Comparison of ENCODE assay signal across 9 cellular contexts in the genomic region with DNA sequence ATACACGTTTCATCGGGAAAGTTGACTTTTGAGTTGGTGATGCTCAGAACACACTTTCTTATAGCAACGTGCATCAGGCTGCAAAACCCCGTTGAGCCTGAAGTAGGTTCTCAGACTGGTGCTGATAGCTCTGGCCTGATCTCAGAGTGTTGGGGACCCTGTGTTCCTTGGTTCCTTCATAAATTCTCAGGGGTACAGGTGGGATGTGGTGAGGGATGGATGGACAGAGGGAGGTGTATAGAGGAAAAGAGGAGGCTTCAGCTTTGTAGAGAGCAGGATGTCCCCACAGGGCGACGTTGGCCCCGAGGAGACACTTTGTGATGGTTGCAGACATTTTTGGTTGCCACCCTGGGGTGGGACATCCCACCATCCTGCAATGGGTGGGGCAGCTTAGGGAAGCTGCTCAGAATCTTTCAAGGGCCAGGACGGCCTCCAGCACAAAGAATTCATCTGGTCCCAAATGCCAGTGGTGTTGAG. TPM values are rescaled to one million over a fixed set of nuclear protein-coding genes. Genes with fewer than 3 reads are reported as not detected.
A peak's percentile ranks its signal among the peaks of the same experiment; 100 is the strongest.
DNase-seq lines count a peak whose midpoint lies in the region; ATAC-seq and TF ChIP-seq lines count a peak whose summit lies in the region.
"Had no signal": no experiment of that assay in that cellular context is flagged by ENCODE, and none has a peak within 500 bp of the region (broad histone marks: within the 10 kb centered on the region; RNA-seq: fewer than 3 reads in every experiment).

No MANE protein-coding gene starts in this region.

- peak overlapping the region; percentile 94 for H3K4me3 Mint-ChIP-seq in CD8-positive, alpha-beta T cell

- peak overlapping the region; percentile 94 for H3K27ac Mint-ChIP-seq in CD8-positive, alpha-beta T cell

- DNase-seq in CD8-positive, alpha-beta T cell = no peak
- DNase-seq in RWPE1 (ENCODE audit: low spot score) (no peak), esophagus squamous epithelium (lab: John Stamatoyannopoulos, UW) (no peak), RKO (ENCODE audit: low spot score) (no peak), EL (no peak)
- no peak for DNase-seq in activated effector memory CD4-positive, alpha-beta T cell treated with anti-CD3 and anti-CD28 coated beads, Interleukin-2, amount 50 U/mL, for 16 hours
- DNase-seq: NCI-H446 treated with DMSO at 0.1 percent for 48 hours had no signal

- no peaks in the 10 kb centered on the region for H3K27me3 ChIP-seq in CD8-positive, alpha-beta T cell (ENCODE audit: insufficient read depth, low read length)
- H3K27me3 ChIP-seq in esophagus squamous epithelium = no peaks in the 10 kb centered on the region

- peaks cover 63% of the 10 kb centered on the region for H3K4me1 Mint-ChIP-seq in CD8-positive, alpha-beta T cell (ENCODE audit: low read depth)

- no peak for ATAC-seq in CD8-positive, alpha-beta T cell
- ATAC-seq in HG02610 (IDR thresholded peaks at IDR 0.05; ENCODE audit: unreplicated experiment) = no peak

- H3K4me3 ChIP-seq in CD8-positive, alpha-beta T cell (ENCODE audit: low read depth, low read length) = no peak overlapping the region
- H3K4me3 ChIP-seq in esophagus squamous epithelium (peak overlapping the region in 3 of 4 donors; percentile 83 to 98 (median 88)), skin epidermis (peak overlapping the region; percentile 2 to 95 (median 91))

- POLR2A ChIA-PET in CD8-positive, alpha-beta T cell (lab: Charles Lee) = no interaction called here
- POLR2A ChIA-PET in RWPE1 (lab: Yijun Ruan, JAX; ENCODE audit: low non-redundant PET) = no interaction called here

- no peak for TF ChIP-seq CTCF in CD8-positive, alpha-beta T cell (IDR thresholded peaks at IDR 0.05)
- no peak for TF ChIP-seq CTCF in RWPE1 (conservative IDR thresholded peaks at IDR 0.05; ENCODE audit: low read depth)
- no peak for TF ChIP-seq CTCF in esophagus squamous epithelium (IDR thresholded peaks at IDR 0.05)

- no peaks in the 10 kb centered on the region for H3K9me3 ChIP-seq in CD8-positive, alpha-beta T cell (ENCODE audit: low read length)
- H3K9me3 ChIP-seq in esophagus squamous epithelium = no peaks in the 10 kb centered on the region

- intact Hi-C loops in CD8-positive, alpha-beta T cell (cut with DNase I, micrococcal nuclease) = loop anchor here (2.0 to 10.0 kb wide), 9 partner anchors 15 to 1301 kb away; partner anchors contain the start of genes DHRSX (in 1 of the 2), P2RY8 (in 1 of the 2), PRKX (in 1 of the 2) and SLC25A6 (in 1 of the 2)
- intact Hi-C loops in esophagus squamous epithelium (cut with DNase I) = no loop called here

- CTCF ChIA-PET in CD8-positive, alpha-beta T cell (lab: Charles Lee) = no interaction called here
- CTCF ChIA-PET in RWPE1 (lab: Yijun Ruan, JAX) = no interaction called here

- H3K36me3 Mint-ChIP-seq in CD8-positive, alpha-beta T cell = peaks cover 9% of the 10 kb centered on the region

- 66 to 79% methylated on average over 7 to 8 of the region's 8 CpGs for WGBS in esophagus squamous epithelium, 2 donors

- no peak for TF ChIP-seq POLR2A in esophagus squamous epithelium (IDR thresholded peaks at IDR 0.05)

- H3K27ac ChIP-seq in CD8-positive, alpha-beta T cell (ENCODE audit: low read depth, low read length) = no peak overlapping the region
- H3K27ac ChIP-seq in RWPE1 = peak overlapping the region; percentile 29
- H3K27ac ChIP-seq in esophagus squamous epithelium = peak overlapping the region in 3 of 4 donors; percentile 42 to 97 (median 91)
- peak overlapping the region in 19 of 21 experiments; percentile 27 to 96 (median 91) for H3K27ac ChIP-seq in skin epidermis

- H3K36me3 ChIP-seq in CD8-positive, alpha-beta T cell (ENCODE audit: insufficient read depth, low read length) = no peaks in the 10 kb centered on the region
- peaks cover 0 to 10% (median 0%) of the 10 kb centered on the region in 3 donors for H3K36me3 ChIP-seq in esophagus squamous epithelium

- no peaks in the 10 kb centered on the region for H3K27me3 Mint-ChIP-seq in CD8-positive, alpha-beta T cell (ENCODE audit: low read depth)

- H3K4me1 ChIP-seq in CD8-positive, alpha-beta T cell (ENCODE audit: insufficient read depth, low read length) = peaks cover 70% of the 10 kb centered on the region
- H3K4me1 ChIP-seq in esophagus squamous epithelium = peaks cover 54 to 76% (median 66%) of the 10 kb centered on the region in 3 donors

- H3K9me3 Mint-ChIP-seq in CD8-positive, alpha-beta T cell = peaks cover 2% of the 10 kb centered on the region

RNA-seq across cellular contexts. Expression of gene CD99, which starts 2.5 kb away (rescaled TPM):
- total RNA-seq in CD8-positive, alpha-beta T cell = 100 to 1,000 TPM; 114 to 120 TPM
- 100 to 1,000 TPM in 3 of 4 donors, 10 to 100 TPM in 1; 79.9 to 251 (median 162) TPM for total RNA-seq in esophagus squamous epithelium

RNA-seq across cellular contexts. Expression of gene XG, which starts 58.3 kb away (rescaled TPM):
- not detected for total RNA-seq in CD8-positive, alpha-beta T cell
- total RNA-seq in esophagus squamous epithelium = 10 to 100 TPM in 2 of 4 donors, 1 to 10 TPM in 2; 8.0 to 16.9 (median 11.8) TPM

Comparison
In these comparisons a context has a peak if more than half of its experiments do, and no peak if none do; other contexts are left out.
1. RNA of gene XG, which starts 58.3 kb away (total RNA-seq): 8.0 to 16.9 TPM in esophagus squamous epithelium; not detected in CD8-positive, alpha-beta T cell; every median in the first group is over 4 times any median in the second.